In the genomic region with DNA sequence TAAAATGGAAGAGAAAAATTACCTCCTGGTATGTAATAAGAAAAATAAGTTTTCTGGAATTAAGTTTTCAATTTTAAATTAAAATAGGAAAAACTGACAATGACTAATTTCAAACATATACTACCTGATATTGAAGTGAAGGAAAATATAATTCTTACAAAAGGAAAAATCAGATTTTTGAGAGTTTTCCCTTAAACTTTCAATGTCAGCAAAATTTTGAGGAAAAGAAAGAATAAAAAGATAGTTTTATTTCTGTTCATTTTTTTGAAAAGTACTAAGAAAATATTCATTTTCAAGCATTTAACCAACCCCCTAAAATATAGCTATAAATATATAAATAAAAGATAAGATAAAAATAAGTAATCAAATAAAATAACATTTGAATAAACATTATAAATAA, we compare ENCODE assay signal across 18 cellular contexts.
DNase-seq lines count a peak whose midpoint lies in the region; ATAC-seq, FAIRE-seq and TF ChIP-seq lines count a peak whose summit lies in the region.
"Had no signal": no experiment of that assay in that cellular context is flagged by ENCODE, and none has a peak within 500 bp of the region (broad histone marks: within the 10 kb centered on the region; RNA-seq: fewer than 3 reads in every experiment).

No MANE protein-coding gene starts in this region.

- TF ChIP-seq CTCF in pancreas (IDR thresholded peaks at IDR 0.05), result no peak

- H3K27me3 ChIP-seq in pancreas, result no peaks in the 10 kb centered on the region
- H3K27me3 ChIP-seq: BLaER1 treated with 17β-estradiol and CSF1 and Interleukin-3, amounts not matched to agents 10 nM and 100 nM had no signal

- DNase-seq in RCC 7860 (ENCODE audit: low spot score) (no peak), pancreas (no peak), NCI-H2171 treated with DMSO at 0.1 percent for 48 hours (lab: John Stamatoyannopoulos, UW) (no peak), D341Med (ENCODE audit: low spot score) (no peak)
- DNase-seq: 8988T; Calu3; CD8-positive, alpha-beta T cell; DMS 273 treated with DMSO at 0.1 percent for 48 hours; GDM1; GOT3; H7; HFFc6 had no signal

- ATAC-seq in pancreas, result no peak
- no peak for ATAC-seq in HG02678 (IDR thresholded peaks at IDR 0.05; ENCODE audit: unreplicated experiment)
- ATAC-seq: CD8-positive, alpha-beta T cell; HCT116 had no signal

- FAIRE-seq in A204.1 (lab: Jason Lieb, UNC), result peak; percentile 97
- peak; percentile 57 for FAIRE-seq in RCC 7860 (lab: Jason Lieb, UNC)
- peak; percentile 96 for FAIRE-seq in endometrium (lab: Jason Lieb, UNC)
- FAIRE-seq in pancreas (lab: Jason Lieb, UNC), result peak; percentile 91
- FAIRE-seq: HTR-8/SVneo had no signal

- no peak overlapping the region for H3K4me3 ChIP-seq in pancreas
- H3K4me3 ChIP-seq: BLaER1 treated with 17β-estradiol and CSF1 and Interleukin-3, amounts not matched to agents 10 nM and 100 nM had no signal

- H3K36me3 ChIP-seq in pancreas, result no peaks in the 10 kb centered on the region
- H3K36me3 ChIP-seq: BLaER1 treated with 17β-estradiol and CSF1 and Interleukin-3, amounts not matched to agents 10 nM and 100 nM had no signal

- no peaks in the 10 kb centered on the region for H3K4me1 ChIP-seq in pancreas
- H3K4me1 ChIP-seq: BLaER1 treated with 17β-estradiol and CSF1 and Interleukin-3, amounts not matched to agents 10 nM and 100 nM had no signal

- no peak overlapping the region for H3K27ac ChIP-seq in pancreas
- H3K27ac ChIP-seq: BLaER1 treated with 17β-estradiol and CSF1 and Interleukin-3, amounts not matched to agents 10 nM and 100 nM had no signal

- intact Hi-C loops in pancreas (cut with DNase I), result no loop called here

- H3K9me3 ChIP-seq in pancreas, result no peaks in the 10 kb centered on the region
- H3K9me3 ChIP-seq: BLaER1 treated with 17β-estradiol and CSF1 and Interleukin-3, amounts not matched to agents 10 nM and 100 nM had no signal
